ENCODE assay signal across 23 cellular contexts in genomic region chr13:73090812-73091187, GRCh38. TPM values are rescaled to one million over a fixed set of nuclear protein-coding genes. Genes with fewer than 3 reads are reported as not detected.
A peak's percentile ranks its signal among the peaks of the same experiment; 100 is the strongest.
DNase-seq lines count a peak whose midpoint lies in the region; ATAC-seq, FAIRE-seq and TF ChIP-seq lines count a peak whose summit lies in the region.
"Had no signal": no experiment of that assay in that cellular context is flagged by ENCODE, and none has a peak within 500 bp of the region (broad histone marks: within the 10 kb centered on the region; RNA-seq: fewer than 3 reads in every experiment).

No MANE protein-coding gene starts in this region.

- H3K36me3 ChIP-seq in HepG2 (replicated peaks in 1 of 2; ENCODE audit: control insufficient read depth in 1 of 2, insufficient read depth in 2 of 2, low read length in 2 of 2) (no peaks in the 10 kb centered on the region), right lobe of liver (no peaks in the 10 kb centered on the region), keratinocyte (ENCODE audit: control insufficient read depth in 2 of 2, extremely low read depth in 1 of 2, insufficient read depth in 2 of 2, low read length in 2 of 2) (no peaks in the 10 kb centered on the region), neural progenitor cell (no peaks in the 10 kb centered on the region)
- H3K36me3 ChIP-seq: esophagus muscularis mucosa, gastroesophageal sphincter, right atrium auricular region, tibial nerve had no signal

- H3K79me2 ChIP-seq in HepG2 (ENCODE audit: insufficient read depth, low read length) (no peaks in the 10 kb centered on the region), keratinocyte (ENCODE audit: control insufficient read depth, insufficient read depth, low read length) (no peaks in the 10 kb centered on the region), neural progenitor cell (ENCODE audit: low read depth) (no peaks in the 10 kb centered on the region)

- H3K4me1 ChIP-seq in HepG2 (ENCODE audit: insufficient read depth, low read length) (peaks cover 26% of the 10 kb centered on the region), right lobe of liver (no peaks in the 10 kb centered on the region), keratinocyte (ENCODE audit: control insufficient read depth, extremely low read depth, insufficient read depth, low read length) (peaks cover 13% of the 10 kb centered on the region), neural progenitor cell (no peaks in the 10 kb centered on the region)
- H3K4me1 ChIP-seq: esophagus muscularis mucosa, gastroesophageal sphincter, right atrium auricular region, tibial nerve had no signal

- dilution Hi-C loops in keratinocyte (cut with MboI; ENCODE audit: extremely low pct_ligation_motif_present, low sequenced_read_pairs), result no loop called here

- H3K9ac ChIP-seq in HepG2 (ENCODE audit: insufficient read depth, low read depth, low read length) (peak overlapping the region; percentile 14), keratinocyte (ENCODE audit: control insufficient read depth, extremely low read depth, insufficient read depth, low read length) (no peak overlapping the region), neural progenitor cell (no peak overlapping the region)

- TF ChIP-seq POLR2A in HepG2 (IDR thresholded peaks at IDR 0.05; ENCODE audit: insufficient read depth in 1 of 2, low read depth in 2 of 2, low read length in 2 of 2) (no peak), right lobe of liver (IDR thresholded peaks at IDR 0.05) (no peak)

- H3K27me3 ChIP-seq in HepG2 (ENCODE audit: control insufficient read depth in 1 of 2, insufficient read depth in 2 of 2, low read length in 2 of 2), result no peaks in the 10 kb centered on the region
- H3K27me3 ChIP-seq in right lobe of liver, result no peaks in the 10 kb centered on the region
- no peaks in the 10 kb centered on the region for H3K27me3 ChIP-seq in keratinocyte (ENCODE audit: control insufficient read depth, extremely low read depth, insufficient read depth, low read length)
- no peaks in the 10 kb centered on the region for H3K27me3 ChIP-seq in neural progenitor cell
- H3K27me3 ChIP-seq: esophagus muscularis mucosa, gastroesophageal sphincter, right atrium auricular region, tibial nerve had no signal

- TF ChIP-seq RAD21 in HepG2 (CRISPR knock-in tag; IDR thresholded peaks at IDR 0.05), result no peak

- H3K9me3 ChIP-seq in HepG2 (ENCODE audit: low read length) (no peaks in the 10 kb centered on the region), right lobe of liver (peaks cover 0 to 4% (median 0%) of the 10 kb centered on the region in 4 donors), keratinocyte (ENCODE audit: control insufficient read depth, low read depth, low read length) (peaks cover 2% of the 10 kb centered on the region), neural progenitor cell (ENCODE audit: low read depth) (no peaks in the 10 kb centered on the region)

- H3K36me3 Mint-ChIP-seq in activated T-helper 1 cell treated with anti-CD3 and anti-CD28 coated beads, Interleukin-12 subunit alpha, Interleukin-12 subunit beta, Interleukin-2, Interleukin-4 antibody, amounts not matched to agents 30 ng/mL and 10 ng/mL and 1 ng/mL, durations not matched to agents 14 hours and 24 hours and 36 hours (ENCODE audit: low read depth), result no peaks in the 10 kb centered on the region
- H3K36me3 Mint-ChIP-seq in neural progenitor cell, result no peaks in the 10 kb centered on the region
- H3K36me3 Mint-ChIP-seq: activated naive CD8-positive, alpha-beta T cell treated with anti-CD3 and anti-CD28 coated beads for 36 hours had no signal

- ATAC-seq in HepG2 (no peak; the same call in 2 of the 3 replicates), right lobe of liver (no peak), left cardiac atrium (no peak)
- ATAC-seq: gastroesophageal sphincter; stimulated activated naive CD8-positive, alpha-beta T cell treated with anti-CD3 and anti-CD28 coated beads, Interleukin-15, amount 100 ng/mL, for 72 hours had no signal

- TF ChIP-seq CTCF in HepG2 (CRISPR knock-in tag; IDR thresholded peaks at IDR 0.05) (no peak), right lobe of liver (IDR thresholded peaks at IDR 0.05) (no peak), keratinocyte (optimal IDR thresholded peaks at IDR 0.05 in 1 of 3, IDR thresholded peaks at IDR 0.05 in 1 of 3, conservative IDR thresholded peaks at IDR 0.05 in 1 of 3; ENCODE audit: extremely low read depth in 1 of 3, insufficient read depth in 2 of 3, low read length in 3 of 3) (no peak), neural progenitor cell (IDR thresholded peaks at IDR 0.05) (no peak)

- H2AFZ ChIP-seq in HepG2 (ENCODE audit: low read length) (no peak overlapping the region), keratinocyte (ENCODE audit: control insufficient read depth, low read length) (no peak overlapping the region), neural progenitor cell (replicated peaks) (no peak overlapping the region)

- H3K9me3 Mint-ChIP-seq in activated T-helper 1 cell treated with anti-CD3 and anti-CD28 coated beads, Interleukin-12 subunit alpha, Interleukin-12 subunit beta, Interleukin-2, Interleukin-4 antibody, amounts not matched to agents 30 ng/mL and 10 ng/mL and 1 ng/mL, durations not matched to agents 14 hours and 24 hours and 36 hours, result no peaks in the 10 kb centered on the region
- H3K9me3 Mint-ChIP-seq in neural progenitor cell, result peaks cover 5% of the 10 kb centered on the region

- POLR2A ChIA-PET in HepG2 (lab: Yijun Ruan, JAX), result no interaction called here

- H3K27ac Mint-ChIP-seq in activated T-helper 1 cell treated with anti-CD3 and anti-CD28 coated beads, Interleukin-12 subunit alpha, Interleukin-12 subunit beta, Interleukin-2, Interleukin-4 antibody, amounts not matched to agents 30 ng/mL and 10 ng/mL and 1 ng/mL, durations not matched to agents 14 hours and 24 hours and 36 hours, result peak overlapping the region; percentile 3
- no peak overlapping the region for H3K27ac Mint-ChIP-seq in neural progenitor cell
- H3K27ac Mint-ChIP-seq: activated naive CD8-positive, alpha-beta T cell treated with anti-CD3 and anti-CD28 coated beads for 36 hours; naive B cell had no signal

- H3K4me1 Mint-ChIP-seq in activated T-helper 1 cell treated with anti-CD3 and anti-CD28 coated beads, Interleukin-12 subunit alpha, Interleukin-12 subunit beta, Interleukin-2, Interleukin-4 antibody, amounts not matched to agents 30 ng/mL and 10 ng/mL and 1 ng/mL, durations not matched to agents 14 hours and 24 hours and 36 hours (ENCODE audit: low read depth), result peaks cover 12% of the 10 kb centered on the region
- no peaks in the 10 kb centered on the region for H3K4me1 Mint-ChIP-seq in neural progenitor cell
- H3K4me1 Mint-ChIP-seq: naive B cell had no signal

- H3K9me1 ChIP-seq in keratinocyte (ENCODE audit: control insufficient read depth, extremely low read depth, insufficient read depth, low read length), result no peaks in the 10 kb centered on the region

- TSS peak; percentile 81 for BruUV-seq in HepG2 (replicated peaks; lab: Mats Ljungman, UMichigan)

- peak overlapping the region; percentile 60 for H3K4me2 ChIP-seq in HepG2 (ENCODE audit: low read depth, low read length)
- H3K4me2 ChIP-seq in keratinocyte (ENCODE audit: control insufficient read depth, extremely low read depth, insufficient read depth, low read depth, low read length), result peak overlapping the region; percentile 59
- no peak overlapping the region for H3K4me2 ChIP-seq in neural progenitor cell

- no peak for DNase-seq in HepG2 (ENCODE audit: low spot score)
- DNase-seq in right lobe of liver, result no peak
- DNase-seq in activated T-helper 1 cell treated with anti-CD3 and anti-CD28 coated beads, Interleukin-12 subunit alpha, Interleukin-12 subunit beta, Interleukin-2, Interleukin-4 antibody, amounts not matched to agents 30 ng/mL and 10 ng/mL and 1 ng/mL, durations not matched to agents 14 hours and 24 hours and 36 hours (ENCODE audit: low spot score), result no peak
- DNase-seq in keratinocyte (ENCODE audit: low read depth, low spot score), result no peak
- DNase-seq in NCI-H1930 (lab: John Stamatoyannopoulos, UW), result no peak
- no peak for DNase-seq in neural progenitor cell (ENCODE audit: low spot score)
- no peak for DNase-seq in LoVo (ENCODE audit: low spot score)
- no peak for DNase-seq in left cardiac atrium
- DNase-seq: effector memory CD4-positive, alpha-beta T cell; GOT3; KG1; kidney; naive B cell; NCI-H1092; NCI-H774; SIG-M5; stimulated activated naive CD8-positive, alpha-beta T cell treated with anti-CD3 and anti-CD28 coated beads, Interleukin-15, amount 100 ng/mL, for 72 hours had no signal

- H3F3A ChIP-seq in neural progenitor cell (ENCODE audit: low read depth), result no peaks in the 10 kb centered on the region

- FAIRE-seq in HepG2 (lab: Jason Lieb, UNC), result no peak
- no peak for FAIRE-seq in keratinocyte (lab: Jason Lieb, UNC)
- FAIRE-seq: kidney, TTC549 had no signal

- H3K4me3 Mint-ChIP-seq in activated T-helper 1 cell treated with anti-CD3 and anti-CD28 coated beads, Interleukin-12 subunit alpha, Interleukin-12 subunit beta, Interleukin-2, Interleukin-4 antibody, amounts not matched to agents 30 ng/mL and 10 ng/mL and 1 ng/mL, durations not matched to agents 14 hours and 24 hours and 36 hours, result peak overlapping the region; percentile 41
- H3K4me3 Mint-ChIP-seq in neural progenitor cell, result no peak overlapping the region
- H3K4me3 Mint-ChIP-seq: activated naive CD8-positive, alpha-beta T cell treated with anti-CD3 and anti-CD28 coated beads for 36 hours; naive B cell; stimulated activated naive CD8-positive, alpha-beta T cell treated with anti-CD3 and anti-CD28 coated beads, Interleukin-15, amount 100 ng/mL, for 72 hours had no signal

- in situ Hi-C loops in HepG2 (cut with HindIII; ENCODE audit: extremely low pct_ligation_motif_present, low pct_unique_long_range_greater_than_20kb), result no loop called here

- CTCF ChIA-PET in HepG2 (lab: Yijun Ruan, JAX; ENCODE audit: low intra/inter-chr PET ratio, low total read pairs), result no interaction called here

- no peaks in the 10 kb centered on the region for H4K20me1 ChIP-seq in HepG2 (ENCODE audit: insufficient read depth, low read length)
- no peaks in the 10 kb centered on the region for H4K20me1 ChIP-seq in keratinocyte (ENCODE audit: control insufficient read depth, extremely low read depth, insufficient read depth, low read length)
- H4K20me1 ChIP-seq in neural progenitor cell (ENCODE audit: low read depth), result no peaks in the 10 kb centered on the region

- no peak for TF ChIP-seq EP300 in HepG2 (IDR thresholded peaks at IDR 0.05; ENCODE audit: low read depth in 2 of 2, low read length in 2 of 2)
- no peak for TF ChIP-seq EP300 in HepG2 (CRISPR knock-in tag; IDR thresholded peaks at IDR 0.05; ENCODE audit: borderline replicate concordance)

- H3K27me3 Mint-ChIP-seq in activated T-helper 1 cell treated with anti-CD3 and anti-CD28 coated beads, Interleukin-12 subunit alpha, Interleukin-12 subunit beta, Interleukin-2, Interleukin-4 antibody, amounts not matched to agents 30 ng/mL and 10 ng/mL and 1 ng/mL, durations not matched to agents 14 hours and 24 hours and 36 hours (ENCODE audit: insufficient read depth), result no peaks in the 10 kb centered on the region
- peaks cover 2% of the 10 kb centered on the region for H3K27me3 Mint-ChIP-seq in neural progenitor cell (ENCODE audit: insufficient read depth, low read depth)
- H3K27me3 Mint-ChIP-seq: activated naive CD8-positive, alpha-beta T cell treated with anti-CD3 and anti-CD28 coated beads for 36 hours; naive B cell; stimulated activated naive CD8-positive, alpha-beta T cell treated with anti-CD3 and anti-CD28 coated beads, Interleukin-15, amount 100 ng/mL, for 72 hours had no signal

- 21% methylated on average over 2 of the region's 2 CpGs for WGBS in HepG2 (ENCODE audit: low lambda C conversion rate)
- WGBS in right lobe of liver (ENCODE audit: insufficient coverage, low coverage, low lambda C conversion rate, missing lambda C conversion rate), result 66% methylated on average over 2 of the region's 2 CpGs

- H3K27ac ChIP-seq in HepG2 (ENCODE audit: extremely low read length, insufficient read depth, low read length), result peak overlapping the region; percentile 78
- H3K27ac ChIP-seq in right lobe of liver, result no peak overlapping the region
- peak overlapping the region; percentile 83 for H3K27ac ChIP-seq in keratinocyte (ENCODE audit: control insufficient read depth, insufficient read depth, low read length)
- H3K27ac ChIP-seq in neural progenitor cell, result no peak overlapping the region
- H3K27ac ChIP-seq: esophagus muscularis mucosa, gastroesophageal sphincter, right atrium auricular region, tibial nerve had no signal

- intact Hi-C loops in HepG2 (cut with micrococcal nuclease; ENCODE audit: unreplicated experiment) (no loop called here), right lobe of liver (cut with DNase I) (no loop called here), left cardiac atrium (cut with DNase I) (no loop called here)
- intact Hi-C loops in activated T-helper 1 cell treated with anti-CD3 and anti-CD28 coated beads, Interleukin-12 subunit alpha, Interleukin-12 subunit beta, Interleukin-2, Interleukin-4 antibody, amounts not matched to agents 30 ng/mL and 10 ng/mL and 1 ng/mL, durations not matched to agents 14 hours and 24 hours and 36 hours (cut with micrococcal nuclease), result no loop called here

- H3K4me3 ChIP-seq in HepG2 (replicated peaks in 1 of 3; ENCODE audit: insufficient read depth in 1 of 3, low read depth in 2 of 3, low read length in 3 of 3) (no peak overlapping the region), right lobe of liver (no peak overlapping the region), keratinocyte (ENCODE audit: control insufficient read depth in 2 of 3, extremely low read depth in 1 of 3, insufficient read depth in 2 of 3, low read depth in 1 of 3, low read length in 3 of 3) (no peak overlapping the region), neural progenitor cell (no peak overlapping the region)
- H3K4me3 ChIP-seq: esophagus muscularis mucosa, gastroesophageal sphincter, right atrium auricular region, tibial nerve had no signal

RNA-seq across cellular contexts. Expression of gene KLF5, which starts 32.0 kb away (rescaled TPM):
- total RNA-seq in HepG2 (2016; rRNA removed; fragmentation: Illumina TruSeq; extraction: Trizol) (0.52 and 1.7 TPM in 2 replicates), right lobe of liver (1 to 10 TPM in 2 of 6 experiments, under 1 TPM in 4; 0.29 to 4.2 (median 0.74) TPM), neural progenitor cell (ENCODE audit: low replicate concordance) (0.84 and 0.96 TPM in 2 replicates), left cardiac atrium (under 1 TPM; 0.73 to 0.82 TPM)
- total RNA-seq in HepG2 (2016; cell fraction: cytosol; rRNA removed; fragmentation: Illumina TruSeq; extraction: Trizol; ENCODE audit: low read depth), result 0.09 and 0.20 TPM in 2 replicates
- total RNA-seq in HepG2 (2016; cell fraction: insoluble cytoplasmic fraction; rRNA removed; fragmentation: Illumina TruSeq; extraction: Trizol), result 0.58 and 1.3 TPM in 2 replicates
- total RNA-seq in HepG2 (2016; cell fraction: membrane; rRNA removed; fragmentation: Illumina TruSeq; extraction: Trizol), result 0.46 and 0.62 TPM in 2 replicates
- 0.66 and 1.5 TPM in 2 replicates for total RNA-seq in HepG2 (2016; cell fraction: nucleus; rRNA removed; fragmentation: Illumina TruSeq; extraction: Trizol)
- polyA plus RNA-seq in HepG2 (2011; rRNA removed) (7.1 and 9.2 TPM in 2 replicates), keratinocyte (144 to 175 TPM (median 162 TPM) in 3 replicates)
- 5.3 and 6.9 TPM in 2 replicates for polyA plus RNA-seq in HepG2 (2011; cell fraction: cytosol; rRNA removed)
- polyA plus RNA-seq in HepG2 (2011; cell fraction: nucleus; rRNA removed), result 4.8 and 5.5 TPM in 2 replicates
- 2.4 and 5.3 TPM in 2 replicates for polyA plus RNA-seq in HepG2 (2012)
- 0.11 and 0.15 TPM in 2 replicates for polyA plus RNA-seq in HepG2 (2016; cell fraction: cytosol; fragmentation: Illumina TruSeq; extraction: Trizol; ENCODE audit: low read depth)
- polyA plus RNA-seq in HepG2 (2016; cell fraction: insoluble cytoplasmic fraction; fragmentation: Illumina TruSeq; extraction: Trizol; ENCODE audit: low read depth), result 1.6 and 2.0 TPM in 2 replicates
- 0.45 and 0.58 TPM in 2 replicates for polyA plus RNA-seq in HepG2 (2016; cell fraction: membrane; fragmentation: Illumina TruSeq; extraction: Trizol; ENCODE audit: low read depth)
- polyA plus RNA-seq in HepG2 (2016; cell fraction: nucleus; fragmentation: Illumina TruSeq; extraction: Trizol; ENCODE audit: insufficient read depth, low read depth), result 1.8 and 2.4 TPM in 2 replicates
- 14.3 and 611 TPM in 2 replicates for polyA minus RNA-seq in HepG2 (2011; rRNA and poly(A)+ RNA removed; ENCODE audit: low replicate concordance)
- polyA minus RNA-seq in HepG2 (2011; cell fraction: cytosol; rRNA and poly(A)+ RNA removed), result 3.6 and 4.0 TPM in 2 replicates
- 6.2 and 7.8 TPM in 2 replicates for polyA minus RNA-seq in HepG2 (2011; cell fraction: nucleus; rRNA and poly(A)+ RNA removed)
- total RNA-seq in activated T-helper 1 cell treated with anti-CD3 and anti-CD28 coated beads, Interleukin-12 subunit alpha, Interleukin-12 subunit beta, Interleukin-2, Interleukin-4 antibody, amounts not matched to agents 30 ng/mL and 10 ng/mL and 1 ng/mL, durations not matched to agents 14 hours and 24 hours and 36 hours, result 2.4 and 2.5 TPM in 2 replicates
- polyA plus RNA-seq in keratinocyte (2011; ENCODE audit: low read depth), result 58.1 TPM
- polyA plus RNA-seq in keratinocyte (2011; cell fraction: cytosol; rRNA removed), result 85.1 and 128 TPM in 2 replicates
- 225 and 256 TPM in 2 replicates for polyA plus RNA-seq in keratinocyte (2011; cell fraction: nucleus; rRNA removed)
- 63.4 and 116 TPM in 2 replicates for polyA plus RNA-seq in keratinocyte (2012; ENCODE audit: low replicate concordance)
- 175 to 368 TPM (median 282 TPM) in 3 replicates for polyA minus RNA-seq in keratinocyte
- polyA minus RNA-seq in keratinocyte (2011; cell fraction: cytosol; rRNA and poly(A)+ RNA removed), result 100 TPM
- polyA minus RNA-seq in keratinocyte (2011; cell fraction: nucleus; rRNA and poly(A)+ RNA removed), result 146 and 228 TPM in 2 replicates

Comparison
In these comparisons a context has a peak if more than half of its experiments do, and no peak if none do; other contexts are left out.
1. H3K27ac ChIP-seq: peak in HepG2 (single experiment) and keratinocyte (single experiment); none in right lobe of liver (0 of 3) and neural progenitor cell (single experiment).